In genomic region chr4:59945716-59946115, GRCh38 we compare ENCODE assay signal across 21 cellular contexts.
A peak's percentile ranks its signal among the peaks of the same experiment; 100 is the strongest.
DNase-seq lines count a peak whose midpoint lies in the region; ATAC-seq and TF ChIP-seq lines count a peak whose summit lies in the region.
"Had no signal": no experiment of that assay in that cellular context is flagged by ENCODE, and none has a peak within 500 bp of the region (broad histone marks: within the 10 kb centered on the region; RNA-seq: fewer than 3 reads in every experiment).

No MANE protein-coding gene starts in this region.

- TF ChIP-seq CTCF in MCF 10A (IDR thresholded peaks at IDR 0.05; ENCODE audit: unreplicated experiment) (no peak), mammary epithelial cell (conservative IDR thresholded peaks at IDR 0.05 in 1 of 2, IDR thresholded peaks at IDR 0.05 in 1 of 2; ENCODE audit: extremely low read depth in 1 of 2, insufficient read depth in 1 of 2, low read depth in 1 of 2, low read length in 2 of 2) (no peak), RWPE1 (conservative IDR thresholded peaks at IDR 0.05; ENCODE audit: low read depth) (no peak), foreskin keratinocyte (conservative IDR thresholded peaks at IDR 0.05) (no peak), mesothelial cell of epicardium (IDR thresholded peaks at IDR 0.05; ENCODE audit: unreplicated experiment) (no peak), uterus (IDR thresholded peaks at IDR 0.05) (no peak)

- H2AFZ ChIP-seq in mammary epithelial cell (ENCODE audit: low read depth, low read length) = no peak overlapping the region

- H3K4me1 Mint-ChIP-seq in MCF 10A (ENCODE audit: insufficient read depth, unreplicated experiment) (peaks cover 13% of the 10 kb centered on the region), mesothelial cell of epicardium (peaks cover 23% of the 10 kb centered on the region)
- H3K4me1 Mint-ChIP-seq: B cell had no signal

- peaks cover 9% of the 10 kb centered on the region for H3K9me3 Mint-ChIP-seq in MCF 10A (ENCODE audit: unreplicated experiment)
- peaks cover 46% of the 10 kb centered on the region for H3K9me3 Mint-ChIP-seq in mesothelial cell of epicardium

- H3K9ac ChIP-seq in mammary epithelial cell (ENCODE audit: insufficient read depth, low read length) = no peak overlapping the region
- H3K9ac ChIP-seq: BLaER1 treated with 17β-estradiol and CSF1 and Interleukin-3, amounts not matched to agents 10 nM and 100 nM had no signal

- no peaks in the 10 kb centered on the region for H3K36me3 ChIP-seq in mammary epithelial cell (ENCODE audit: insufficient read depth, low read length)
- no peaks in the 10 kb centered on the region for H3K36me3 ChIP-seq in uterus
- H3K36me3 ChIP-seq: BLaER1 treated with 17β-estradiol and CSF1 and Interleukin-3, amounts not matched to agents 10 nM and 100 nM had no signal

- no peaks in the 10 kb centered on the region for H4K20me1 ChIP-seq in mammary epithelial cell (ENCODE audit: insufficient read depth, low read length)
- H4K20me1 ChIP-seq: BLaER1 treated with 17β-estradiol and CSF1 and Interleukin-3, amounts not matched to agents 10 nM and 100 nM had no signal

- dilution Hi-C loops in mammary epithelial cell (cut with HindIII; ENCODE audit: low sequenced_read_pairs) = no loop called here

- no peak overlapping the region for H3K4me3 Mint-ChIP-seq in MCF 10A (ENCODE audit: unreplicated experiment)
- no peak overlapping the region for H3K4me3 Mint-ChIP-seq in mesothelial cell of epicardium
- H3K4me3 Mint-ChIP-seq: B cell; CD4-positive, alpha-beta T cell; CD8-positive, alpha-beta T cell had no signal

- CTCF ChIA-PET in MCF 10A (lab: Yijun Ruan, JAX) = no interaction called here
- CTCF ChIA-PET in mammary epithelial cell (lab: Charles Lee; ENCODE audit: low non-redundant PET) = no interaction called here
- CTCF ChIA-PET in RWPE1 (lab: Yijun Ruan, JAX) = no interaction called here

- peak; percentile 97 for ATAC-seq in foreskin keratinocyte
- no peak for ATAC-seq in HG03432 (IDR thresholded peaks at IDR 0.05; ENCODE audit: unreplicated experiment)
- ATAC-seq: A549; CD8-positive, alpha-beta T cell; GM12878 had no signal

- H3K4me1 ChIP-seq in mammary epithelial cell (ENCODE audit: insufficient read depth, low read length) = no peaks in the 10 kb centered on the region
- H3K4me1 ChIP-seq in foreskin keratinocyte = peaks cover 9% of the 10 kb centered on the region
- H3K4me1 ChIP-seq in uterus = no peaks in the 10 kb centered on the region
- H3K4me1 ChIP-seq: A549; BLaER1 treated with 17β-estradiol and CSF1 and Interleukin-3, amounts not matched to agents 10 nM and 100 nM; Caco-2 had no signal

- H3K27ac ChIP-seq in mammary epithelial cell (ENCODE audit: insufficient read depth, low read depth, low read length) (no peak overlapping the region), RWPE1 (no peak overlapping the region), foreskin keratinocyte (peak overlapping the region; percentile 55), uterus (no peak overlapping the region)
- H3K27ac ChIP-seq: 22Rv1; A549; BLaER1 treated with 17β-estradiol and CSF1 and Interleukin-3, amounts not matched to agents 10 nM and 100 nM; C4-2B had no signal

- in situ Hi-C loops in mammary epithelial cell (cut with MboI; ENCODE audit: low sequenced_read_pairs in 2 of 2) = no loop called here

- H3K36me3 Mint-ChIP-seq in MCF 10A (ENCODE audit: insufficient read depth, unreplicated experiment) = no peaks in the 10 kb centered on the region
- peaks cover 8% of the 10 kb centered on the region for H3K36me3 Mint-ChIP-seq in mesothelial cell of epicardium
- H3K36me3 Mint-ChIP-seq: CD8-positive, alpha-beta T cell had no signal

- no peaks in the 10 kb centered on the region for H3K27me3 ChIP-seq in mammary epithelial cell (ENCODE audit: insufficient read depth, low read length)
- no peaks in the 10 kb centered on the region for H3K27me3 ChIP-seq in foreskin keratinocyte
- no peaks in the 10 kb centered on the region for H3K27me3 ChIP-seq in uterus
- H3K27me3 ChIP-seq: BLaER1 treated with 17β-estradiol and CSF1 and Interleukin-3, amounts not matched to agents 10 nM and 100 nM had no signal

- no peaks in the 10 kb centered on the region for H3K79me2 ChIP-seq in mammary epithelial cell (ENCODE audit: insufficient read depth, low read length)

- intact Hi-C loops in MCF 10A (cut with micrococcal nuclease) (no loop called here), mammary epithelial cell (cut with micrococcal nuclease) (no loop called here), uterus (cut with DNase I; ENCODE audit: low total_unique reads) (no loop called here)

- DNase-seq in MCF 10A (ENCODE audit: unreplicated experiment) = no peak
- DNase-seq in mammary epithelial cell = no peak
- DNase-seq in RWPE1 (ENCODE audit: low spot score) = peak; percentile 53
- peak; percentile 57 to 76 for DNase-seq in foreskin keratinocyte
- DNase-seq in mesothelial cell of epicardium (ENCODE audit: low spot score in 2 of 2, unreplicated experiment in 2 of 2) = no peak
- no peak for DNase-seq in kidney glomerular epithelial cell (lab: John Stamatoyannopoulos, UW)
- DNase-seq in uterus = no peak
- DNase-seq: AML-193; Caco-2; Calu3; CD4-positive, alpha-beta T cell; CD8-positive, alpha-beta T cell; DMS79 treated with DMSO at 0.1 percent for 48 hours; GDM1 had no signal

- H3K27ac Mint-ChIP-seq in MCF 10A (ENCODE audit: low read depth, unreplicated experiment) (peak overlapping the region; percentile 59), mesothelial cell of epicardium (peak overlapping the region; percentile 71)
- H3K27ac Mint-ChIP-seq: B cell; CD4-positive, alpha-beta T cell; CD8-positive, alpha-beta T cell had no signal

- 0% methylated on average over 1 of the region's 1 CpG for WGBS in mammary epithelial cell (ENCODE audit: low coverage, missing lambda C conversion rate)

- BruUV-seq in MCF 10A (replicated peaks; lab: Mats Ljungman, UMichigan) (no TSS peak), mammary epithelial cell (replicated peaks; lab: Mats Ljungman, UMichigan) (no TSS peak)

- H3K27me3 Mint-ChIP-seq in MCF 10A (ENCODE audit: insufficient read depth, unreplicated experiment) (no peaks in the 10 kb centered on the region), mesothelial cell of epicardium (ENCODE audit: low read depth) (no peaks in the 10 kb centered on the region)
- H3K27me3 Mint-ChIP-seq: B cell; CD4-positive, alpha-beta T cell had no signal

- POLR2A ChIA-PET in MCF 10A (lab: Yijun Ruan, JAX) (interaction anchor here (0.8 kb wide), 2 partner anchors 44 to 126 kb away, joined by 3 read pairs; no protein-coding TSS in a partner anchor), RWPE1 (lab: Yijun Ruan, JAX; ENCODE audit: low non-redundant PET) (no interaction called here)

- H3K4me3 ChIP-seq in mammary epithelial cell (replicated peaks in 1 of 3; ENCODE audit: insufficient read depth in 1 of 3, low read depth in 2 of 3, low read length in 3 of 3) (no peak overlapping the region), uterus (no peak overlapping the region)
- H3K4me3 ChIP-seq: A549; BLaER1 treated with 17β-estradiol and CSF1 and Interleukin-3, amounts not matched to agents 10 nM and 100 nM; GM12878 had no signal

- H3K9me3 ChIP-seq in mammary epithelial cell (replicated peaks; ENCODE audit: insufficient read depth, low read length) (no peaks in the 10 kb centered on the region), uterus (no peaks in the 10 kb centered on the region)
- H3K9me3 ChIP-seq: A549; BLaER1 treated with 17β-estradiol and CSF1 and Interleukin-3, amounts not matched to agents 10 nM and 100 nM; Caco-2 had no signal

- H3K4me2 ChIP-seq in mammary epithelial cell (ENCODE audit: insufficient read depth, low read depth, low read length) = no peak overlapping the region
- H3K4me2 ChIP-seq: A549; BLaER1 treated with 17β-estradiol and CSF1 and Interleukin-3, amounts not matched to agents 10 nM and 100 nM had no signal

- TF ChIP-seq POLR2A in uterus (IDR thresholded peaks at IDR 0.05) = no peak

Comparison
In these comparisons a context has a peak if more than half of its experiments do, and no peak if none do; other contexts are left out.
1. DNase-seq: peak in RWPE1 (single experiment) and foreskin keratinocyte (2 of 2); none in MCF 10A (single experiment), mammary epithelial cell (single experiment), mesothelial cell of epicardium (0 of 2), kidney glomerular epithelial cell (single experiment) and uterus (0 of 2).